10 cellular contexts compared by ENCODE assay signal in the genomic region with DNA sequence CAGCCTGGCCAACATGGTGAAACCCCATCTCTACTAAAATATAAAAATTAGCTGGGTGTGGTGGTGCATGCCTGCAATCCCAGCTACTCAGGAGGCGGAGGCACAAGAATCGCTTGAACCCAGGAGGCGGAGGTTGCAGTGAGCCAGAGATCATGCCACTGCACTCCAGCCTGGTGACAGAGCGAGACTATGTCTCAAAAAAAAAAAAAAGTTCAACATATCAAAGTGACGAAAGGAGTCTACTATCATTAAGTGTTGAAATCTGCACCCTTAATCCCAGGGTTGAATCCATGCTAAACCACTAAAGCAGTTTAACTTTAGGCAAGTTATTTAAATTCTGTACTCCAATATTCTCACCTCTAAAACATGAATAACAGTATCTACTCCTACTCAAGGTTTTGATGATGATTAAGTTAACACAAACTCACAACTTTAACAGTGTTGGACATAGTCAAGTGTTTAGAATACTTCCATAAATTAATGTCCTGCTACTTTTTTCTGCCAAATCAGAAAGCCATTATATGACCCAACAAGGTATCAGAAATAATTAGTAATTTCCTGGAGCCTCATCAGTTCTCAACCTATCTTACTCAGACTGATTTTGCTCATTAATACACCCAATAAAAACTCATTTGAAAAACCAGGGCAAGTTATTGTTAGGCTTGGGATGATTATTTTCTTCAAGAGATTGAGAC. TPM values are rescaled to one million over a fixed set of nuclear protein-coding genes. Genes with fewer than 3 reads are reported as not detected.
A peak's percentile ranks its signal among the peaks of the same experiment; 100 is the strongest.
DNase-seq lines count a peak whose midpoint lies in the region; ATAC-seq and TF ChIP-seq lines count a peak whose summit lies in the region.
"Had no signal": no experiment of that assay in that cellular context is flagged by ENCODE, and none has a peak within 500 bp of the region (broad histone marks: within the 10 kb centered on the region; RNA-seq: fewer than 3 reads in every experiment).

No MANE protein-coding gene starts in this region.

- POLR2A ChIA-PET in activated B cell treated with CpG ODN at 0.5 μM for 24 hours (lab: Charles Lee): interaction anchor here (0.7 to 1.5 kb wide), 6 partner anchors 12 to 253 kb away, joined by 3 to 4 read pairs (median 3); partner anchors contain the start of gene METTL3

- H3K9me3 Mint-ChIP-seq in activated naive CD4-positive, alpha-beta T cell treated with anti-CD3 and anti-CD28 coated beads for 36 hours: no peaks in the 10 kb centered on the region
- no peaks in the 10 kb centered on the region for H3K9me3 Mint-ChIP-seq in activated B cell treated with CpG ODN at 0.5 μM for 24 hours
- H3K9me3 Mint-ChIP-seq in stimulated activated naive B cell treated with anti-CD40 and anti-IgM and Interleukin-4, amounts not matched to agents 10 μg/mL and 1 μg/mL and 100 μg/mL, for 72 hours: no peaks in the 10 kb centered on the region

- CTCF ChIA-PET in activated naive CD4-positive, alpha-beta T cell treated with anti-CD3 and anti-CD28 coated beads for 36 hours (lab: Charles Lee): no interaction called here
- CTCF ChIA-PET in activated B cell treated with CpG ODN at 0.5 μM for 24 hours (lab: Charles Lee): no interaction called here

- H3K36me3 Mint-ChIP-seq in activated naive CD4-positive, alpha-beta T cell treated with anti-CD3 and anti-CD28 coated beads for 36 hours (ENCODE audit: low read depth): peaks cover 77% of the 10 kb centered on the region
- H3K36me3 Mint-ChIP-seq in activated B cell treated with CpG ODN at 0.5 μM for 24 hours (ENCODE audit: low read depth): peaks cover 84% of the 10 kb centered on the region
- peaks cover 38 to 65% of the 10 kb centered on the region in 2 donors for H3K36me3 Mint-ChIP-seq in stimulated activated naive B cell treated with anti-CD40 and anti-IgM and Interleukin-4, amounts not matched to agents 10 μg/mL and 1 μg/mL and 100 μg/mL, for 72 hours

- H3K27ac Mint-ChIP-seq in activated naive CD4-positive, alpha-beta T cell treated with anti-CD3 and anti-CD28 coated beads for 36 hours: peak overlapping the region; percentile 51
- H3K27ac Mint-ChIP-seq in activated B cell treated with CpG ODN at 0.5 μM for 24 hours: peak overlapping the region; percentile 12
- H3K27ac Mint-ChIP-seq in stimulated activated naive B cell treated with anti-CD40 and anti-IgM and Interleukin-4, amounts not matched to agents 10 μg/mL and 1 μg/mL and 100 μg/mL, for 72 hours: no peak overlapping the region

- ATAC-seq in activated B cell treated with CpG ODN at 0.5 μM for 24 hours (ENCODE audit: low read depth) (no peak), GM18520 (IDR thresholded peaks at IDR 0.05; ENCODE audit: unreplicated experiment) (no peak)
- ATAC-seq in stimulated activated naive B cell treated with anti-CD40 and anti-IgM and Interleukin-4, amounts not matched to agents 10 μg/mL and 1 μg/mL and 100 μg/mL, for 72 hours (replicated peaks): no peak

- H3K4me1 Mint-ChIP-seq in activated naive CD4-positive, alpha-beta T cell treated with anti-CD3 and anti-CD28 coated beads for 36 hours (ENCODE audit: low read depth): peaks cover 75% of the 10 kb centered on the region
- peaks cover 72% of the 10 kb centered on the region for H3K4me1 Mint-ChIP-seq in activated B cell treated with CpG ODN at 0.5 μM for 24 hours
- peaks cover 43 to 74% of the 10 kb centered on the region in 2 donors for H3K4me1 Mint-ChIP-seq in stimulated activated naive B cell treated with anti-CD40 and anti-IgM and Interleukin-4, amounts not matched to agents 10 μg/mL and 1 μg/mL and 100 μg/mL, for 72 hours

- H3K27me3 Mint-ChIP-seq in activated naive CD4-positive, alpha-beta T cell treated with anti-CD3 and anti-CD28 coated beads for 36 hours (ENCODE audit: low read depth): no peaks in the 10 kb centered on the region
- no peaks in the 10 kb centered on the region for H3K27me3 Mint-ChIP-seq in activated B cell treated with CpG ODN at 0.5 μM for 24 hours
- H3K27me3 Mint-ChIP-seq in stimulated activated naive B cell treated with anti-CD40 and anti-IgM and Interleukin-4, amounts not matched to agents 10 μg/mL and 1 μg/mL and 100 μg/mL, for 72 hours: no peaks in the 10 kb centered on the region

- no peak overlapping the region for H3K4me3 ChIP-seq in fibroblast of villous mesenchyme (ENCODE audit: low read depth, low read length)
- H3K4me3 ChIP-seq: colonic mucosa had no signal

- peak overlapping the region; percentile 16 for H3K4me3 Mint-ChIP-seq in activated naive CD4-positive, alpha-beta T cell treated with anti-CD3 and anti-CD28 coated beads for 36 hours
- no peak overlapping the region for H3K4me3 Mint-ChIP-seq in activated B cell treated with CpG ODN at 0.5 μM for 24 hours
- H3K4me3 Mint-ChIP-seq in stimulated activated naive B cell treated with anti-CD40 and anti-IgM and Interleukin-4, amounts not matched to agents 10 μg/mL and 1 μg/mL and 100 μg/mL, for 72 hours: peak overlapping the region; percentile 52 to 60

- DNase-seq in activated naive CD4-positive, alpha-beta T cell treated with anti-CD3 and anti-CD28 coated beads for 36 hours: no peak
- no peak for DNase-seq in activated naive CD4-positive, alpha-beta T cell treated with Interleukin-2 at 50 U/mL for 16 hours
- DNase-seq in activated B cell treated with CpG ODN at 0.5 μM for 24 hours (no peak), fibroblast of villous mesenchyme (ENCODE audit: low read depth) (peak; percentile 37), putamen (ENCODE audit: low spot score) (no peak), NCI-H69 (lab: John Stamatoyannopoulos, UW) (no peak)
- DNase-seq in stimulated activated naive B cell treated with anti-CD40 and anti-IgM and Interleukin-4, amounts not matched to agents 10 μg/mL and 1 μg/mL and 100 μg/mL, for 72 hours: no peak
- DNase-seq: colonic mucosa, kidney had no signal

- intact Hi-C loops in activated naive CD4-positive, alpha-beta T cell treated with anti-CD3 and anti-CD28 coated beads for 36 hours (cut with micrococcal nuclease): no loop called here
- intact Hi-C loops in activated B cell treated with CpG ODN at 0.5 μM for 24 hours (cut with micrococcal nuclease): no loop called here

- TF ChIP-seq CTCF in activated B cell treated with CpG ODN at 0.5 μM for 24 hours (IDR thresholded peaks at IDR 0.05) (no peak), fibroblast of villous mesenchyme (IDR thresholded peaks at IDR 0.05; ENCODE audit: insufficient read depth, low read depth, low read length) (no peak)

RNA-seq across cellular contexts. Expression of gene HNRNPC, which starts 10.9 kb away (rescaled TPM):
- 1,000 to 10,000 TPM; 1,252 to 1,377 TPM for total RNA-seq in activated naive CD4-positive, alpha-beta T cell treated with anti-CD3 and anti-CD28 coated beads for 36 hours
- 653 and 683 TPM in 2 replicates for total RNA-seq in activated B cell treated with CpG ODN at 0.5 μM for 24 hours
- total RNA-seq in fibroblast of villous mesenchyme: 551 and 671 TPM in 2 replicates

RNA-seq across cellular contexts. Expression of gene RPGRIP1, which starts 21.5 kb away (rescaled TPM):
- total RNA-seq in activated naive CD4-positive, alpha-beta T cell treated with anti-CD3 and anti-CD28 coated beads for 36 hours: not detected
- not detected in 2 replicates for total RNA-seq in activated B cell treated with CpG ODN at 0.5 μM for 24 hours
- under 0.01 TPM in 1 of 2 replicates, not detected in the other for total RNA-seq in fibroblast of villous mesenchyme
